8 cellular contexts compared by ENCODE assay signal in the genomic region with DNA sequence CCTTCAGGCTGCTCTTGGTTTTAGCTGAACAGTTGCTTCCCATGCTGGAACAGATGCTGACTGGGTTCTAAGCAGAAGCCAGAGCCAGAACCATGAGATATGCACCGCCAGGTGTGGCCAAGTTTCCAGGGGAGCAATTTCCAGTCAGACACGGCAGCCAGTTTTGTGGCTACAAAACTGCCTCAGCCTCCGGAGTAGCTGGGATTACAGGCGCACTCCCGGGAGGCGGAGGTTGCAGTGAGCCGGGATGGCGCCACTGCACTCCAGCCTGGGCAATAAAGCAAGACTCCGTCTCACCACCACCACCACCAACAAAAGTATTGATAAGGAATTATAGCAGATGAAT. TPM values are rescaled to one million over a fixed set of nuclear protein-coding genes. Genes with fewer than 3 reads are reported as not detected.
DNase-seq lines count a peak whose midpoint lies in the region; ATAC-seq, FAIRE-seq and TF ChIP-seq lines count a peak whose summit lies in the region.

No MANE protein-coding gene starts in this region.

- peak overlapping the region; percentile 90 for H3K4me3 Mint-ChIP-seq in activated CD4-positive, alpha-beta T cell treated with anti-CD3 and anti-CD28 coated beads, Interleukin-2, amount 10 ng/mL, durations not matched to agents 7 days and 5 days
- H3K4me3 Mint-ChIP-seq in naive thymus-derived CD4-positive, alpha-beta T cell, result peak overlapping the region; percentile 92 to 99 (median 96)

- no peaks in the 10 kb centered on the region for H3K79me2 ChIP-seq in H1 (ENCODE audit: control insufficient read depth in 1 of 2, insufficient read depth in 2 of 2, low read length in 2 of 2)

- intact Hi-C loops in naive thymus-derived CD4-positive, alpha-beta T cell (cut with micrococcal nuclease), result loop anchor here (2.0 to 10.0 kb wide), 2 partner anchors 678 to 680 kb away; no protein-coding TSS in a partner anchor

- H4K91ac ChIP-seq in H1 (replicated peaks; ENCODE audit: insufficient read length, low read length), result no peak overlapping the region

- TF ChIP-seq RAD21 in H1 (IDR thresholded peaks at IDR 0.05 in 1 of 2, conservative IDR thresholded peaks at IDR 0.05 in 1 of 2; ENCODE audit: low read depth in 2 of 2, low read length in 2 of 2), result no peak

- H2BK15ac ChIP-seq in H1 (ENCODE audit: low read length), result peak overlapping the region; percentile 85; the same call in 1 of the 2 replicates

- no peak overlapping the region for H3K56ac ChIP-seq in H1 (replicated peaks; ENCODE audit: insufficient read length, low read depth, low read length)

- DNase-seq in activated CD4-positive, alpha-beta T cell treated with anti-CD3 and anti-CD28 coated beads, Interleukin-2, amount 10 ng/mL, durations not matched to agents 7 days and 5 days, result no peak
- no peak for DNase-seq in activated CD4-positive, alpha-beta T cell treated with anti-CD3 and anti-CD28 coated beads for 4 hours
- DNase-seq in NT2/D1 (ENCODE audit: low read depth, low spot score) (peak; percentile 25), H1 (ENCODE audit: low read depth in 1 of 2, low spot score in 2 of 2) (peak in 1 of 2 experiments; percentile 1), ureter (ENCODE audit: low spot score) (no peak), frontal cortex (ENCODE audit: low spot score in 2 of 2) (no peak)
- no peak for DNase-seq in naive thymus-derived CD4-positive, alpha-beta T cell

- H3K27ac Mint-ChIP-seq in activated CD4-positive, alpha-beta T cell treated with anti-CD3 and anti-CD28 coated beads, Interleukin-2, amount 10 ng/mL, durations not matched to agents 7 days and 5 days, result peak overlapping the region; percentile 92
- H3K27ac Mint-ChIP-seq in naive thymus-derived CD4-positive, alpha-beta T cell, result peak overlapping the region; percentile 90 to 98 (median 95)

- H3K27me3 Mint-ChIP-seq in activated CD4-positive, alpha-beta T cell treated with anti-CD3 and anti-CD28 coated beads, Interleukin-2, amount 10 ng/mL, durations not matched to agents 7 days and 5 days, result no peaks in the 10 kb centered on the region
- no peaks in the 10 kb centered on the region for H3K27me3 Mint-ChIP-seq in naive thymus-derived CD4-positive, alpha-beta T cell

- peak overlapping the region; percentile 20 for H4K5ac ChIP-seq in H1 (ENCODE audit: insufficient read length, low read depth, low read length)

- H3K36me3 Mint-ChIP-seq in activated CD4-positive, alpha-beta T cell treated with anti-CD3 and anti-CD28 coated beads, Interleukin-2, amount 10 ng/mL, durations not matched to agents 7 days and 5 days (ENCODE audit: low read depth), result peaks cover 5% of the 10 kb centered on the region
- H3K36me3 Mint-ChIP-seq in naive thymus-derived CD4-positive, alpha-beta T cell, result peaks cover 0 to 3% (median 0%) of the 10 kb centered on the region in 5 donors

- H3K36me3 ChIP-seq in NT2/D1 (ENCODE audit: insufficient read depth, insufficient read length, low read length) (peaks cover 5% of the 10 kb centered on the region), H1 (ENCODE audit: control insufficient read depth in 2 of 4, insufficient read depth in 4 of 4, low read length in 3 of 4) (no peaks in the 10 kb centered on the region)
- peaks cover 0 to 6% (median 0%) of the 10 kb centered on the region in 3 experiments for H3K36me3 ChIP-seq in naive thymus-derived CD4-positive, alpha-beta T cell (ENCODE audit: control insufficient read depth in 2 of 3, insufficient read depth in 3 of 3, low read length in 3 of 3)

- no peaks in the 10 kb centered on the region for H3K9me3 Mint-ChIP-seq in activated CD4-positive, alpha-beta T cell treated with anti-CD3 and anti-CD28 coated beads, Interleukin-2, amount 10 ng/mL, durations not matched to agents 7 days and 5 days
- peaks cover 0 to 4% (median 0%) of the 10 kb centered on the region in 11 donors for H3K9me3 Mint-ChIP-seq in naive thymus-derived CD4-positive, alpha-beta T cell

- H3K9me3 ChIP-seq in NT2/D1 (ENCODE audit: insufficient read depth, low read length), result no peaks in the 10 kb centered on the region
- H3K9me3 ChIP-seq in H1 (ENCODE audit: insufficient read depth in 2 of 2, low read depth in 1 of 2, low read length in 1 of 2), result no peaks in the 10 kb centered on the region
- H3K9me3 ChIP-seq in naive thymus-derived CD4-positive, alpha-beta T cell (ENCODE audit: control insufficient read depth in 2 of 3, low read length in 3 of 3), result no peaks in the 10 kb centered on the region

- H2AFZ ChIP-seq in H1 (ENCODE audit: low read length), result peak overlapping the region; percentile 93

- H3K23ac ChIP-seq in H1 (ENCODE audit: insufficient read length), result no peak overlapping the region

- no peak for TF ChIP-seq EP300 in H1 (IDR thresholded peaks at IDR 0.05; ENCODE audit: borderline replicate concordance in 1 of 2, low read depth in 2 of 2, low read length in 2 of 2)

- POLR2A ChIA-PET in activated CD4-positive, alpha-beta T cell treated with anti-CD3 and anti-CD28 coated beads, Interleukin-2, amount 10 ng/mL, durations not matched to agents 7 days and 5 days (lab: Charles Lee), result no interaction called here
- POLR2A ChIA-PET in H1 (lab: Charles Lee; ENCODE audit: partially characterized antibody), result interaction anchor here (0.6 to 3.5 kb wide), 6 partner anchors 8 to 410 kb away, joined by 3 to 14 read pairs (median 4); no protein-coding TSS in a partner anchor
- POLR2A ChIA-PET in naive thymus-derived CD4-positive, alpha-beta T cell (lab: Charles Lee), result interaction anchor here (0.6 to 2.3 kb wide), 6 partner anchors 10 to 317 kb away, joined by 3 to 11 read pairs (median 4); a partner anchor contains a TSS

- H2BK12ac ChIP-seq in H1 (ENCODE audit: low read depth, low read length), result no peak overlapping the region

- H4K8ac ChIP-seq in H1 (ENCODE audit: extremely low read depth, insufficient read depth, low read length), result no peak overlapping the region

- H3K4me1 ChIP-seq in NT2/D1 (ENCODE audit: insufficient read depth, insufficient read length) (no peaks in the 10 kb centered on the region), H1 (replicated peaks in 1 of 4; ENCODE audit: control insufficient read depth in 3 of 4, insufficient read depth in 4 of 4, low read length in 3 of 4) (peaks cover 0 to 3% (median 1%) of the 10 kb centered on the region in 4 experiments; a peak in 2 of 7 replicates)
- H3K4me1 ChIP-seq in naive thymus-derived CD4-positive, alpha-beta T cell (ENCODE audit: control insufficient read depth in 2 of 2, insufficient read depth in 2 of 2, low read length in 2 of 2), result peaks cover 4 to 6% of the 10 kb centered on the region in 2 donors

- no peak; a peak in 1 of 3 replicates for TF ChIP-seq POLR2A in H1 (IDR thresholded peaks at IDR 0.05; ENCODE audit: control extremely low read depth in 1 of 2, low read depth in 2 of 2, low read length in 2 of 2)

- no peaks in the 10 kb centered on the region for H3K27me3 ChIP-seq in NT2/D1 (ENCODE audit: insufficient read depth, insufficient read length)
- H3K27me3 ChIP-seq in H1 (replicated peaks in 1 of 4; ENCODE audit: control insufficient read depth in 3 of 4, extremely low read depth in 1 of 4, insufficient read depth in 3 of 4, low read length in 3 of 4), result no peaks in the 10 kb centered on the region
- no peaks in the 10 kb centered on the region for H3K27me3 ChIP-seq in naive thymus-derived CD4-positive, alpha-beta T cell (ENCODE audit: control insufficient read depth in 2 of 2, insufficient read depth in 2 of 2, low read length in 2 of 2)

- H3K4me1 Mint-ChIP-seq in activated CD4-positive, alpha-beta T cell treated with anti-CD3 and anti-CD28 coated beads, Interleukin-2, amount 10 ng/mL, durations not matched to agents 7 days and 5 days, result peaks cover 26% of the 10 kb centered on the region
- peaks cover 10 to 27% (median 17%) of the 10 kb centered on the region in 7 donors for H3K4me1 Mint-ChIP-seq in naive thymus-derived CD4-positive, alpha-beta T cell

- FAIRE-seq in H1 (lab: Jason Lieb, UNC), result no peak
- no peak for FAIRE-seq in frontal cortex (lab: Jason Lieb, UNC)

- peak overlapping the region; percentile 88 for H3K18ac ChIP-seq in H1 (ENCODE audit: extremely low read depth, low read length)

- no peak; a peak in 1 of 4 replicates for TF ChIP-seq CTCF in H1 (IDR thresholded peaks at IDR 0.05; ENCODE audit: control extremely low read depth in 1 of 3, insufficient read depth in 1 of 3, low read depth in 1 of 3, low read length in 3 of 3)

- CTCF ChIA-PET in activated CD4-positive, alpha-beta T cell treated with anti-CD3 and anti-CD28 coated beads, Interleukin-2, amount 10 ng/mL, durations not matched to agents 7 days and 5 days (lab: Charles Lee), result interaction anchor here (1.2 kb wide), 1 partner anchor 19 kb away, joined by 4 read pairs; no protein-coding TSS in a partner anchor
- CTCF ChIA-PET in H1 (lab: Charles Lee; ENCODE audit: partially characterized antibody), result interaction anchor here (0.6 to 1.3 kb wide), 3 partner anchors 14 to 375 kb away, joined by 3 read pairs; no protein-coding TSS in a partner anchor
- CTCF ChIA-PET in naive thymus-derived CD4-positive, alpha-beta T cell (lab: Charles Lee), result interaction anchor here (1.1 kb wide), 1 partner anchor 190 kb away, joined by 6 read pairs; no protein-coding TSS in a partner anchor

- H2BK20ac ChIP-seq in H1 (ENCODE audit: low read length), result no peak overlapping the region

- H4K20me1 ChIP-seq in H1 (replicated peaks in 1 of 2; ENCODE audit: control insufficient read depth in 1 of 2, insufficient read depth in 2 of 2, low read length in 2 of 2), result no peaks in the 10 kb centered on the region

- 0 out of 2 replicates have a peak overlapping the region, but pooled peaks have one; percentile 94 for H2BK5ac ChIP-seq in H1 (ENCODE audit: low read depth, low read length)

- H2AK5ac ChIP-seq in H1 (ENCODE audit: low read depth, low read length), result no peak overlapping the region

- ATAC-seq in naive thymus-derived CD4-positive, alpha-beta T cell, result no peak
- no peak for ATAC-seq in GM18502 (IDR thresholded peaks at IDR 0.05; ENCODE audit: poor library complexity, unreplicated experiment)

- peak overlapping the region; percentile 95 to 97 for H3K4me2 ChIP-seq in H1 (ENCODE audit: insufficient read depth in 1 of 2, low read depth in 2 of 2, low read length in 2 of 2)

- H3K23me2 ChIP-seq in H1 (ENCODE audit: low read depth, low read length), result peaks cover 16% of the 10 kb centered on the region

- no peaks in the 10 kb centered on the region for H3K79me1 ChIP-seq in H1 (ENCODE audit: low read depth, low read length)

- peak overlapping the region; percentile 53 for H3K4me3 ChIP-seq in NT2/D1 (ENCODE audit: insufficient read length, low read depth)
- peak overlapping the region; percentile 55 to 92 (median 90) for H3K4me3 ChIP-seq in H1 (ENCODE audit: extremely low read depth in 1 of 4, insufficient read depth in 2 of 4, low read depth in 3 of 4, low read length in 4 of 4)
- peak overlapping the region; percentile 100 for H3K4me3 ChIP-seq in naive thymus-derived CD4-positive, alpha-beta T cell (ENCODE audit: low read length)

- peak overlapping the region; percentile 48; the same call in 1 of the 2 replicates for H3K27ac ChIP-seq in H1 (ENCODE audit: low read depth, low read length)
- H3K27ac ChIP-seq in naive thymus-derived CD4-positive, alpha-beta T cell (ENCODE audit: low read depth, low read length), result peak overlapping the region; percentile 77

- 25% methylated on average over 9 of the region's 9 CpGs; no CpG with 5 or more reads in 1 of the 2 experiments for WGBS in H1 (ENCODE audit: extremely low coverage in 1 of 2, insufficient coverage in 1 of 2, insufficient read length in 1 of 2, insufficient replicate concordance in 2 of 2, low coverage in 1 of 2, low lambda C conversion rate in 2 of 2, missing lambda C conversion rate in 1 of 2), 2 experiments

- no peak overlapping the region for H2BK120ac ChIP-seq in H1 (replicated peaks; ENCODE audit: low read depth, low read length)

- H3K4ac ChIP-seq in H1 (replicated peaks; ENCODE audit: insufficient read length, low read depth, low read length), result no peak overlapping the region

- H3K9ac ChIP-seq in NT2/D1 (ENCODE audit: insufficient read length, low read depth) (peak overlapping the region; percentile 73), H1 (replicated peaks in 1 of 4; ENCODE audit: extremely low read depth in 1 of 4, low read depth in 3 of 4, low read length in 3 of 4) (peak overlapping the region in 3 of 4 experiments; percentile 73 to 86 (median 76); a peak in 6 of 7 replicates)

- no peak overlapping the region for H3K14ac ChIP-seq in H1 (ENCODE audit: insufficient read length)

RNA-seq across cellular contexts. Expression of a gene that starts 1.3 kb away (rescaled TPM):
- total RNA-seq in activated CD4-positive, alpha-beta T cell treated with anti-CD3 and anti-CD28 coated beads, Interleukin-2, amount 10 ng/mL, durations not matched to agents 7 days and 5 days, result 1 to 10 TPM; 4.0 to 4.4 TPM
- total RNA-seq in H1 (2021; fragmentation: NEBNext Ultra II Directional; extraction: Animal tissue kit (Norgen Biotek cat#: 25700)), result 9.7 and 10.2 TPM in 2 replicates
- polyA plus RNA-seq in H1 (2011; rRNA removed), result 1.5 and 1.6 TPM in 2 replicates
- 3.2 TPM for polyA plus RNA-seq in H1 (2011; cell fraction: cytosol; rRNA removed)
- polyA plus RNA-seq in H1 (2011; cell fraction: nucleus; rRNA removed), result 1.7 TPM
- 4.0 to 9.9 TPM (median 5.9 TPM) in 4 replicates for polyA plus RNA-seq in H1 (2012, experiment 1 of 2)
- 0.30 TPM for polyA plus RNA-seq in H1 (2012, experiment 2 of 2)
- 11.8 TPM for polyA plus RNA-seq in H1 (2013, experiment 1 of 2)
- polyA plus RNA-seq in H1 (2013, experiment 2 of 2), result 10.9 TPM
- 1.8 and 3.3 TPM in 2 replicates for polyA minus RNA-seq in H1 (2011; rRNA and poly(A)+ RNA removed)
- polyA minus RNA-seq in H1 (2011; cell fraction: cytosol; rRNA and poly(A)+ RNA removed), result 3.9 TPM
- 4.6 TPM for polyA minus RNA-seq in H1 (2011; cell fraction: nucleus; rRNA and poly(A)+ RNA removed)
- total RNA-seq in naive thymus-derived CD4-positive, alpha-beta T cell, result 1 to 10 TPM; 2.0 to 4.7 (median 4.0) TPM
- 1 to 10 TPM; 1.9 to 2.1 TPM for polyA plus RNA-seq in naive thymus-derived CD4-positive, alpha-beta T cell
- total RNA-seq in ureter (2.7 TPM), frontal cortex (29.8 TPM)

RNA-seq across cellular contexts. Expression of a gene that starts 33.3 kb away (rescaled TPM):
- total RNA-seq in activated CD4-positive, alpha-beta T cell treated with anti-CD3 and anti-CD28 coated beads, Interleukin-2, amount 10 ng/mL, durations not matched to agents 7 days and 5 days, result 100 to 1,000 TPM; 136 to 138 TPM
- total RNA-seq in H1 (2021; fragmentation: NEBNext Ultra II Directional; extraction: Animal tissue kit (Norgen Biotek cat#: 25700)), result 342 and 359 TPM in 2 replicates
- 86.7 and 129 TPM in 2 replicates for polyA plus RNA-seq in H1 (2011; rRNA removed)
- polyA plus RNA-seq in H1 (2011; cell fraction: cytosol; rRNA removed), result 162 TPM
- 79.4 TPM for polyA plus RNA-seq in H1 (2011; cell fraction: nucleus; rRNA removed)
- 225 to 315 TPM (median 237 TPM) in 4 replicates for polyA plus RNA-seq in H1 (2012, experiment 1 of 2)
- 85.1 TPM for polyA plus RNA-seq in H1 (2012, experiment 2 of 2)
- polyA plus RNA-seq in H1 (2013, experiment 1 of 2), result 254 TPM
- polyA plus RNA-seq in H1 (2013, experiment 2 of 2), result 246 TPM
- 149 and 156 TPM in 2 replicates for polyA minus RNA-seq in H1 (2011; rRNA and poly(A)+ RNA removed)
- polyA minus RNA-seq in H1 (2011; cell fraction: cytosol; rRNA and poly(A)+ RNA removed), result 140 TPM
- polyA minus RNA-seq in H1 (2011; cell fraction: nucleus; rRNA and poly(A)+ RNA removed), result 110 TPM
- total RNA-seq in naive thymus-derived CD4-positive, alpha-beta T cell, result 100 to 1,000 TPM in 2 of 5 experiments, 10 to 100 TPM in 3; 84.2 to 177 (median 90.3) TPM
- polyA plus RNA-seq in naive thymus-derived CD4-positive, alpha-beta T cell, result 100 to 1,000 TPM; 153 to 154 TPM
- 122 TPM for total RNA-seq in ureter
- 223 TPM for total RNA-seq in frontal cortex

RNA-seq across cellular contexts. Expression of a gene that starts 50.3 kb away (rescaled TPM):
- 10 to 100 TPM; 29.1 to 30.6 TPM for total RNA-seq in activated CD4-positive, alpha-beta T cell treated with anti-CD3 and anti-CD28 coated beads, Interleukin-2, amount 10 ng/mL, durations not matched to agents 7 days and 5 days
- 23.5 and 27.8 TPM in 2 replicates for total RNA-seq in H1 (2021; fragmentation: NEBNext Ultra II Directional; extraction: Animal tissue kit (Norgen Biotek cat#: 25700))
- 28.3 and 32.0 TPM in 2 replicates for polyA plus RNA-seq in H1 (2011; rRNA removed)
- polyA plus RNA-seq in H1 (2011; cell fraction: cytosol; rRNA removed), result 26.2 TPM
- polyA plus RNA-seq in H1 (2011; cell fraction: nucleus; rRNA removed), result 13.8 TPM
- polyA plus RNA-seq in H1 (2012, experiment 1 of 2), result 29.1 to 43.4 TPM (median 38.1 TPM) in 4 replicates
- polyA plus RNA-seq in H1 (2012, experiment 2 of 2), result 86.7 TPM
- polyA plus RNA-seq in H1 (2013, experiment 1 of 2), result 30.4 TPM
- polyA plus RNA-seq in H1 (2013, experiment 2 of 2), result 33.5 TPM
- polyA minus RNA-seq in H1 (2011; rRNA and poly(A)+ RNA removed), result 14.3 and 14.4 TPM in 2 replicates
- polyA minus RNA-seq in H1 (2011; cell fraction: cytosol; rRNA and poly(A)+ RNA removed), result 5.8 TPM
- polyA minus RNA-seq in H1 (2011; cell fraction: nucleus; rRNA and poly(A)+ RNA removed), result 16.6 TPM
- 10 to 100 TPM; 15.6 to 28.3 (median 20.8) TPM for total RNA-seq in naive thymus-derived CD4-positive, alpha-beta T cell
- polyA plus RNA-seq in naive thymus-derived CD4-positive, alpha-beta T cell, result 10 to 100 TPM; 56.0 to 65.3 TPM
- total RNA-seq in ureter (34.0 TPM), frontal cortex (40.8 TPM)
